8 cellular contexts compared by ENCODE assay signal in genomic region chr1:3651939-3652537, GRCh38. TPM values are rescaled to one million over a fixed set of nuclear protein-coding genes. Genes with fewer than 3 reads are reported as not detected.
A peak's percentile ranks its signal among the peaks of the same experiment; 100 is the strongest.
DNase-seq lines count a peak whose midpoint lies in the region; ATAC-seq, FAIRE-seq and TF ChIP-seq lines count a peak whose summit lies in the region.

Gene TP73, plus strand, starts transcription at chr1:3652516. Its CDS starts 29,850 bp downstream, at chr1:3682366.

- no CpG with 5 or more reads among the region's 77 CpGs for WGBS in A549 (ENCODE audit: missing lambda C conversion rate)

- H3K4me2 ChIP-seq in A549, result peak within 1 kb of the TSS; percentile 89

- CTCF ChIA-PET in A549 (lab: Yijun Ruan, JAX), result no interaction called here

- H3K9me3 ChIP-seq in A549, result no peaks in the 10 kb centered on the region

- TF ChIP-seq EP300 in A549 (IDR thresholded peaks at IDR 0.05), result no peak

- H3K27ac Mint-ChIP-seq in effector memory CD8-positive, alpha-beta T cell, result no peak within 1 kb of the TSS

- TF ChIP-seq RAD21 in A549 (conservative IDR thresholded peaks at IDR 0.05 in 1 of 2, IDR thresholded peaks at IDR 0.05 in 1 of 2), result no peak

- no peak for TF ChIP-seq CTCF in A549 (IDR thresholded peaks at IDR 0.05)
- TF ChIP-seq CTCF in GM13977 (IDR thresholded peaks at IDR 0.05; ENCODE audit: extremely low read depth, insufficient read depth, missing control alignments), result no peak
- no peak for TF ChIP-seq CTCF in brain microvascular endothelial cell (IDR thresholded peaks at IDR 0.05; ENCODE audit: low read depth, low read length, missing control alignments)

- H3K9me3 Mint-ChIP-seq in effector memory CD8-positive, alpha-beta T cell, result no peaks in the 10 kb centered on the region

- H3K4me3 ChIP-seq in A549, result peak within 1 kb of the TSS; percentile 46
- no peak within 1 kb of the TSS for H3K4me3 ChIP-seq in brain microvascular endothelial cell (ENCODE audit: low read depth, low read length)

- ATAC-seq in A549 (peak in 1 of 2 experiments; percentile 11; a peak in 3 of 6 replicates), HG03460 (IDR thresholded peaks at IDR 0.05; ENCODE audit: unreplicated experiment) (no peak)
- ATAC-seq in effector memory CD8-positive, alpha-beta T cell (replicated peaks), result no peak

- H3K36me3 Mint-ChIP-seq in effector memory CD8-positive, alpha-beta T cell (ENCODE audit: insufficient read depth), result peaks cover 9% of the 10 kb centered on the region

- POLR2A ChIA-PET in A549 (lab: Yijun Ruan, JAX), result no interaction called here

- peaks cover 11% of the 10 kb centered on the region; the same call in 2 of the 3 replicates for H3K4me1 ChIP-seq in A549

- H3K4me3 Mint-ChIP-seq in effector memory CD8-positive, alpha-beta T cell, result peak within 1 kb of the TSS; percentile 66 to 75

- peaks cover 37 to 52% of the 10 kb centered on the region in 2 donors for H3K27me3 Mint-ChIP-seq in effector memory CD8-positive, alpha-beta T cell

- H3K27ac ChIP-seq in A549, result peak within 1 kb of the TSS in 1 of 2 experiments; percentile 69; a peak in 3 of 6 replicates
- H3K27ac ChIP-seq in brain microvascular endothelial cell, result no peak within 1 kb of the TSS

- peaks cover 16 to 29% of the 10 kb centered on the region in 2 donors for H3K4me1 Mint-ChIP-seq in effector memory CD8-positive, alpha-beta T cell (ENCODE audit: low read depth in 2 of 2)

- DNase-seq in A549 (ENCODE audit: low read depth in 1 of 2, low spot score in 1 of 2) (no peak), GM13977 (ENCODE audit: low spot score) (peak; percentile 84), NCI-H748 (lab: John Stamatoyannopoulos, UW; ENCODE audit: unreplicated experiment) (peak; percentile 66), retina (peak; percentile 63), SIG-M5 (lab: John Stamatoyannopoulos, UW) (no peak), brain microvascular endothelial cell (no peak)
- no peak for DNase-seq in effector memory CD8-positive, alpha-beta T cell

- peaks cover 3% of the 10 kb centered on the region for H3K36me3 ChIP-seq in brain microvascular endothelial cell (replicated peaks)

- no peak for TF ChIP-seq POLR2A in A549 (IDR thresholded peaks at IDR 0.05; ENCODE audit: low read length)

- peaks cover 58% of the 10 kb centered on the region for H3K27me3 ChIP-seq in brain microvascular endothelial cell (replicated peaks)

- in situ Hi-C loops in GM13977 (cut with MboI; ENCODE audit: low pct_unique_long_range_greater_than_20kb, low sequenced_read_pairs, unreplicated experiment), result no loop called here
- in situ Hi-C loops in brain microvascular endothelial cell (cut with HindIII; ENCODE audit: low pct_ligation_motif_present, low sequenced_read_pairs), result no loop called here

- no peak for FAIRE-seq in A549 (lab: Jason Lieb, UNC)

TF ChIP-seq in A549, 52 proteins besides CTCF, POLR2A, EP300 and RAD21:
- TF ChIP-seq FOSB (CRISPR knock-in tag; IDR thresholded peaks at IDR 0.05), result no peak
- peak; percentile 37; the same call in 1 of the 2 replicates for TF ChIP-seq E2F6 (IDR thresholded peaks at IDR 0.05; ENCODE audit: borderline replicate concordance, low read depth)

RNA-seq across cellular contexts. Expression of gene TP73, which starts in this region (rescaled TPM):
- polyA plus RNA-seq in A549 (2011; rRNA removed), result 0.01 TPM in 1 of 2 replicates, not detected in the other
- polyA plus RNA-seq in A549 (2012; cell fraction: cytosol; rRNA removed), result 0.11 and 0.21 TPM in 2 replicates
- 0.40 and 0.46 TPM in 2 replicates for polyA plus RNA-seq in A549 (2012; cell fraction: nucleus; rRNA removed)
- 0.09 to 0.25 TPM (median 0.16 TPM) in 3 replicates for polyA plus RNA-seq in A549 (2017; fragmentation: RNase III; extraction: RNeasy Plus Mini Kit Qiagen cat#74134 plus additional on column Dnase treatment)
- 0.04 TPM in 1 of 2 replicates, not detected in the other for polyA minus RNA-seq in A549 (2011; rRNA and poly(A)+ RNA removed)

Comparison
In these comparisons a context has a peak if more than half of its experiments do, and no peak if none do; other contexts are left out.
1. DNase-seq: peak in GM13977 (single experiment), NCI-H748 (single experiment) and retina (single experiment); none in A549 (0 of 2), effector memory CD8-positive, alpha-beta T cell (0 of 3), SIG-M5 (single experiment) and brain microvascular endothelial cell (single experiment).